ENCODE assay signal across 8 cellular contexts in the genomic region with DNA sequence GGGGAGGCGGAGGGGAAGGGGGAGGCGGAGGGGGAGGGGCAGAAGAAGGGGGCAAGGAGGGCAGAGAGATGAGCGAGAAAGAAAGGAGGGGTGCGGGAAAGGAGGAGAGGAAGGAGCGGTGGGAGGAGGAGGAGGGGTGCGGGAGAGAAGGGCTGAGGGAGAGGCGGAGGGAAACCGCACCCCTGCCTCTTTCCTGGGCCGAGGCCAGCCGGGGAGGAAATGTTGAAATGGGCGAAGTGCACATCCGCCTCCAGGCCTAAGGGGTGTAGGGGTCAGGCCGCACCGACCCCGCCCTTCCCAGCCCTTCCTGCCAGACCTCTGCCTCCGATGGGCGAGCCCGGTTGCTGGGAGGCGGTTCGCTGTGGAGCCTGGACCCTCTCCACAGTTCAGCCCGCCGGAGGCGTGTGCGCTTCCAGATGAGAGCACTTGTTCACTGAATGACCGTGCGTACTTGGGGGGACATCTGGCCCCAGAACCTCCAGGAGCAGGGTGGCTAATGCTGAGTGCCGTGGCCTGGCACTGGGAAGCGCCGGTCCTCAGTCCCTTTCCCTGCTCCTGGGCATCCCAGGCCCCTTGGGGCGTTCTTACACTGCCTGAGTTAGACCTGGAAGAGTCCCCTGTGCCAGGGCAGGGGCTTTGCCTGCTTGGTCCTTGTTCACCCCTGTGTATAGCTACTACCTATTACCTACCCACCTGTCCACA.
A peak's percentile ranks its signal among the peaks of the same experiment; 100 is the strongest.
DNase-seq lines count a peak whose midpoint lies in the region; ATAC-seq, FAIRE-seq and TF ChIP-seq lines count a peak whose summit lies in the region.

No MANE protein-coding gene starts in this region.

- H3K18ac ChIP-seq in H1 (ENCODE audit: extremely low read depth, low read length), result peak overlapping the region; percentile 55; the same call in 1 of the 2 replicates
- no peak overlapping the region for H3K18ac ChIP-seq in mesendoderm (ENCODE audit: low read length)

- peak overlapping the region; percentile 60 for H3K56ac ChIP-seq in H1 (replicated peaks; ENCODE audit: insufficient read length, low read depth, low read length)
- peak overlapping the region; percentile 88 for H3K56ac ChIP-seq in mesendoderm (ENCODE audit: low read length)

- peaks cover 4% of the 10 kb centered on the region for H3K9me3 Mint-ChIP-seq in WTC11
- no peaks in the 10 kb centered on the region for H3K9me3 Mint-ChIP-seq in stimulated activated naive B cell treated with anti-CD40 and anti-IgM and Interleukin-4, amounts not matched to agents 10 μg/mL and 1 μg/mL and 100 μg/mL, for 72 hours

- peak overlapping the region; percentile 45 to 69 (median 57) for H3K4me3 ChIP-seq in H1 (ENCODE audit: extremely low read depth in 1 of 4, insufficient read depth in 2 of 4, low read depth in 3 of 4, low read length in 4 of 4)
- H3K4me3 ChIP-seq in mesendoderm (ENCODE audit: low read length), result no peak overlapping the region

- no peak overlapping the region for H3K27ac Mint-ChIP-seq in WTC11
- H3K27ac Mint-ChIP-seq in stimulated activated naive B cell treated with anti-CD40 and anti-IgM and Interleukin-4, amounts not matched to agents 10 μg/mL and 1 μg/mL and 100 μg/mL, for 72 hours, result peak overlapping the region; percentile 98

- H3K4me1 Mint-ChIP-seq in WTC11, result peaks cover 12% of the 10 kb centered on the region
- H3K4me1 Mint-ChIP-seq in stimulated activated naive B cell treated with anti-CD40 and anti-IgM and Interleukin-4, amounts not matched to agents 10 μg/mL and 1 μg/mL and 100 μg/mL, for 72 hours, result peaks cover 21 to 37% of the 10 kb centered on the region in 2 donors

- 6% methylated on average over 19 of the region's 30 CpGs; no CpG with 5 or more reads in 1 of the 2 experiments for WGBS in H1 (ENCODE audit: extremely low coverage in 1 of 2, insufficient coverage in 1 of 2, insufficient read length in 1 of 2, insufficient replicate concordance in 2 of 2, low coverage in 1 of 2, low lambda C conversion rate in 2 of 2, missing lambda C conversion rate in 1 of 2), 2 experiments
- no CpG with 5 or more reads among the region's 30 CpGs for WGBS in mesendoderm (ENCODE audit: extremely low coverage, insufficient coverage, low lambda C conversion rate)

- DNase-seq in NCI-H345 (lab: John Stamatoyannopoulos, UW), result peak; percentile 35
- DNase-seq in NCI-H345 treated with DMSO at 0.1 percent for 48 hours (lab: John Stamatoyannopoulos, UW; ENCODE audit: unreplicated experiment), result no peak
- DNase-seq in NCI-H1417 treated with DMSO at 0.1 percent for 48 hours (lab: John Stamatoyannopoulos, UW), result peak; percentile 84
- DNase-seq in WTC11 (ENCODE audit: low spot score), result peak; percentile 68
- peak; percentile 43 to 67 for DNase-seq in H1 (ENCODE audit: low read depth in 1 of 2, low spot score in 2 of 2)
- peak; percentile 64 for DNase-seq in mesendoderm
- peak; percentile 54 for DNase-seq in stimulated activated naive B cell treated with anti-CD40 and anti-IgM and Interleukin-4, amounts not matched to agents 10 μg/mL and 1 μg/mL and 100 μg/mL, for 72 hours

- H2AFZ ChIP-seq in H1 (ENCODE audit: low read length), result peak overlapping the region; percentile 94

- peaks cover 3% of the 10 kb centered on the region for H3K27me3 Mint-ChIP-seq in WTC11 (ENCODE audit: low read depth)
- H3K27me3 Mint-ChIP-seq in stimulated activated naive B cell treated with anti-CD40 and anti-IgM and Interleukin-4, amounts not matched to agents 10 μg/mL and 1 μg/mL and 100 μg/mL, for 72 hours, result no peaks in the 10 kb centered on the region

- peaks cover 2% of the 10 kb centered on the region; the same call in 1 of the 2 replicates for H3K36me3 Mint-ChIP-seq in WTC11
- H3K36me3 Mint-ChIP-seq in stimulated activated naive B cell treated with anti-CD40 and anti-IgM and Interleukin-4, amounts not matched to agents 10 μg/mL and 1 μg/mL and 100 μg/mL, for 72 hours, result peaks cover 0 to 4% of the 10 kb centered on the region in 2 donors

- H3K79me2 ChIP-seq in H1 (ENCODE audit: control insufficient read depth in 1 of 2, insufficient read depth in 2 of 2, low read length in 2 of 2) (no peaks in the 10 kb centered on the region), mesendoderm (ENCODE audit: control insufficient read depth, insufficient read depth, low read length) (no peaks in the 10 kb centered on the region)

- H3K79me1 ChIP-seq in H1 (ENCODE audit: low read depth, low read length), result no peaks in the 10 kb centered on the region
- no peaks in the 10 kb centered on the region for H3K79me1 ChIP-seq in mesendoderm (ENCODE audit: low read length)

- H2AK5ac ChIP-seq in H1 (ENCODE audit: low read depth, low read length), result no peak overlapping the region
- H2AK5ac ChIP-seq in mesendoderm (ENCODE audit: low read length), result no peak overlapping the region

- no peaks in the 10 kb centered on the region; a peak in 2 of 7 replicates for H3K27me3 ChIP-seq in H1 (replicated peaks in 1 of 4; ENCODE audit: control insufficient read depth in 3 of 4, extremely low read depth in 1 of 4, insufficient read depth in 3 of 4, low read length in 3 of 4)
- no peaks in the 10 kb centered on the region for H3K27me3 ChIP-seq in mesendoderm (ENCODE audit: insufficient read depth, low read length, poor library complexity)

- H2BK5ac ChIP-seq in H1 (ENCODE audit: low read depth, low read length), result peak overlapping the region; percentile 54; the same call in 1 of the 2 replicates
- H2BK5ac ChIP-seq in mesendoderm (ENCODE audit: low read length), result no peak overlapping the region

- H3K27ac ChIP-seq in H1 (ENCODE audit: low read depth, low read length) (no peak overlapping the region; the same call in 1 of the 2 replicates), mesendoderm (ENCODE audit: low read depth, low read length) (no peak overlapping the region)

- FAIRE-seq in H1 (lab: Jason Lieb, UNC), result no peak

- H4K5ac ChIP-seq in H1 (ENCODE audit: insufficient read length, low read depth, low read length) (peak overlapping the region; percentile 18), mesendoderm (ENCODE audit: low read length) (no peak overlapping the region)

- H4K8ac ChIP-seq in H1 (ENCODE audit: extremely low read depth, insufficient read depth, low read length), result peak overlapping the region; percentile 45
- H4K8ac ChIP-seq in mesendoderm (ENCODE audit: low read depth, low read length), result no peak overlapping the region

- ATAC-seq in HG02623 (IDR thresholded peaks at IDR 0.05; ENCODE audit: unreplicated experiment), result peak; percentile 42
- ATAC-seq in WTC11, result peak; percentile 86
- peak; percentile 65 for ATAC-seq in stimulated activated naive B cell treated with anti-CD40 and anti-IgM and Interleukin-4, amounts not matched to agents 10 μg/mL and 1 μg/mL and 100 μg/mL, for 72 hours (replicated peaks)

- CTCF ChIA-PET in WTC11 (lab: Charles Lee) (interaction anchor here (2.0 to 2.1 kb wide), 2 partner anchors 149 to 272 kb away, joined by 5 to 11 read pairs; no protein-coding TSS in a partner anchor), H1 (lab: Charles Lee; ENCODE audit: partially characterized antibody) (interaction anchor here (0.6 to 1.2 kb wide), 3 partner anchors 16 to 216 kb away, joined by 3 read pairs; no protein-coding TSS in a partner anchor)

- peak overlapping the region; percentile 76 for H3K4me3 Mint-ChIP-seq in WTC11
- peak overlapping the region; percentile 90 to 96 for H3K4me3 Mint-ChIP-seq in stimulated activated naive B cell treated with anti-CD40 and anti-IgM and Interleukin-4, amounts not matched to agents 10 μg/mL and 1 μg/mL and 100 μg/mL, for 72 hours

- H2BK120ac ChIP-seq in H1 (replicated peaks; ENCODE audit: low read depth, low read length) (no peak overlapping the region), mesendoderm (ENCODE audit: low read depth, low read length) (no peak overlapping the region)

- H2BK12ac ChIP-seq in H1 (ENCODE audit: low read depth, low read length), result no peak overlapping the region; the same call in 1 of the 2 replicates

- TF ChIP-seq POLR2A in H1 (IDR thresholded peaks at IDR 0.05; ENCODE audit: control extremely low read depth in 1 of 2, low read depth in 2 of 2, low read length in 2 of 2), result no peak

- peaks cover 0 to 11% (median 4%) of the 10 kb centered on the region in 4 experiments; a peak in 5 of 7 replicates for H3K4me1 ChIP-seq in H1 (replicated peaks in 1 of 4; ENCODE audit: control insufficient read depth in 3 of 4, insufficient read depth in 4 of 4, low read length in 3 of 4)
- H3K4me1 ChIP-seq in mesendoderm (ENCODE audit: control insufficient read depth, low read depth, low read length), result no peaks in the 10 kb centered on the region

- TF ChIP-seq EP300 in H1 (IDR thresholded peaks at IDR 0.05; ENCODE audit: borderline replicate concordance in 1 of 2, low read depth in 2 of 2, low read length in 2 of 2), result no peak

- H3K36me3 ChIP-seq in H1 (ENCODE audit: control insufficient read depth in 2 of 4, insufficient read depth in 4 of 4, low read length in 3 of 4) (no peaks in the 10 kb centered on the region), mesendoderm (ENCODE audit: control insufficient read depth, insufficient read depth, low read length) (no peaks in the 10 kb centered on the region)

- H3K4me2 ChIP-seq in H1 (ENCODE audit: insufficient read depth in 1 of 2, low read depth in 2 of 2, low read length in 2 of 2), result peak overlapping the region; percentile 79 to 85
- peak overlapping the region; percentile 59 for H3K4me2 ChIP-seq in mesendoderm (ENCODE audit: low read length)

- POLR2A ChIA-PET in WTC11 (lab: Charles Lee), result no interaction called here
- POLR2A ChIA-PET in H1 (lab: Charles Lee; ENCODE audit: partially characterized antibody), result interaction anchor here (0.6 to 1.1 kb wide), 2 partner anchors 10 to 1326 kb away, joined by 4 read pairs; no protein-coding TSS in a partner anchor

- peak overlapping the region; percentile 76 for H4K91ac ChIP-seq in H1 (replicated peaks; ENCODE audit: insufficient read length, low read length)

- peaks cover 8% of the 10 kb centered on the region for H3K23me2 ChIP-seq in H1 (ENCODE audit: low read depth, low read length)

- no peak overlapping the region for H2BK20ac ChIP-seq in H1 (ENCODE audit: low read length)

- H3K23ac ChIP-seq in H1 (ENCODE audit: insufficient read length) (no peak overlapping the region), mesendoderm (ENCODE audit: low read length) (no peak overlapping the region)

- no peak overlapping the region for H3K14ac ChIP-seq in H1 (ENCODE audit: insufficient read length)

- no peak for TF ChIP-seq RAD21 in H1 (IDR thresholded peaks at IDR 0.05 in 1 of 2, conservative IDR thresholded peaks at IDR 0.05 in 1 of 2; ENCODE audit: low read depth in 2 of 2, low read length in 2 of 2)

- peak overlapping the region; percentile 63 for H3K4ac ChIP-seq in H1 (replicated peaks; ENCODE audit: insufficient read length, low read depth, low read length)
- no peak overlapping the region for H3K4ac ChIP-seq in mesendoderm (ENCODE audit: low read depth, low read length)

- H4K20me1 ChIP-seq in H1 (replicated peaks in 1 of 2; ENCODE audit: control insufficient read depth in 1 of 2, insufficient read depth in 2 of 2, low read length in 2 of 2), result no peaks in the 10 kb centered on the region

- 0 out of 7 replicates have a peak overlapping the region, but pooled peaks of 1 of the 4 experiments have one; percentile 6 for H3K9ac ChIP-seq in H1 (replicated peaks in 1 of 4; ENCODE audit: extremely low read depth in 1 of 4, low read depth in 3 of 4, low read length in 3 of 4)
- H3K9ac ChIP-seq in mesendoderm (ENCODE audit: low read length), result peak overlapping the region; percentile 57

- H2BK15ac ChIP-seq in H1 (ENCODE audit: low read length), result no peak overlapping the region
- H2BK15ac ChIP-seq in mesendoderm (replicated peaks; ENCODE audit: low read depth), result no peak overlapping the region

- TF ChIP-seq CTCF in WTC11 (IDR thresholded peaks at IDR 0.05) (no peak), H1 (IDR thresholded peaks at IDR 0.05; ENCODE audit: control extremely low read depth in 1 of 3, insufficient read depth in 1 of 3, low read depth in 1 of 3, low read length in 3 of 3) (no peak)

- H3K9me3 ChIP-seq in H1 (ENCODE audit: insufficient read depth in 2 of 2, low read depth in 1 of 2, low read length in 1 of 2), result peaks cover 0 to 2% of the 10 kb centered on the region in 2 experiments; a peak in 1 of 4 replicates
